In the genomic region with DNA sequence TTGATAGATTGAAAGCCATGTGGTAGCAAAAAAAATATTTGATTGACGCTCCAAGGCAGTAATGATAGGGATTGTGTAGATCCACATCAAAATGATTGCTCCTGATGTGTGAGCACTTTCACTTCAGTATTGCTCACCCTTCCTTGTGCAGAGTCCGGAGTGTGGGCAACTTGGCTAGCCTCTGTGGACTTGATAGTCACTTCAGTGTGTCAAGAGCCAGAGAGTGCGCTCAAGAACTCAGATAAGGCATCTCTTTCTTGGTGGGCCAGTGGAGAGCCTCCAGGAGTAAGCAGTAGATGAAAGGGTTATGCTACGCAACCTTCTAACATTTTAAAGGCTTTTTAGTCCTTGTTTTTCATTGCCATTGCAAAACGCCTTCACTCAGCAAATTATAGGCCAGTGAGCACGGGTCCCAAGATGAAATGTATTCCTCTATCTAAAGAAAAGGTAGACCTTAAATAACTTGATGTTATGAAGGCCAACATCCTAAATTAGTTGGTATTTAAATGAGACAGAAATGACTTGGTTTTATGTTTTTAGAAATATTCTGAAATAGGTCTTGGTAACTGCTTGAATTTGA, we compare ENCODE assay signal across 24 cellular contexts.
"Had no signal": no experiment of that assay in that cellular context is flagged by ENCODE, and none has a peak within 500 bp of the region (broad histone marks: within the 10 kb centered on the region; RNA-seq: fewer than 3 reads in every experiment).

No MANE protein-coding gene starts in this region.

- H3K27ac Mint-ChIP-seq: effector memory CD8-positive, alpha-beta T cell; naive thymus-derived CD4-positive, alpha-beta T cell; stimulated activated memory B cell treated with anti-CD40 and anti-IgM and Interleukin-4, amounts not matched to agents 10 μg/mL and 1 μg/mL and 100 μg/mL, for 72 hours had no signal

- ATAC-seq: effector memory CD8-positive, alpha-beta T cell; left cardiac atrium; naive thymus-derived CD4-positive, alpha-beta T cell; right cardiac atrium; stimulated activated memory B cell treated with anti-CD40 and anti-IgM and Interleukin-4, amounts not matched to agents 10 μg/mL and 1 μg/mL and 100 μg/mL, for 72 hours; stimulated activated naive CD8-positive, alpha-beta T cell treated with anti-CD3 and anti-CD28 coated beads, Interleukin-15, Interleukin-2, amounts not matched to agents 100 U/mL and 50 U/mL, for 24 hours had no signal

- H3K9me3 Mint-ChIP-seq: nephron; stimulated activated memory B cell treated with anti-CD40 and anti-IgM and Interleukin-4, amounts not matched to agents 10 μg/mL and 1 μg/mL and 100 μg/mL, for 72 hours had no signal

- H3K4me1 Mint-ChIP-seq: naive thymus-derived CD4-positive, alpha-beta T cell; stimulated activated memory B cell treated with anti-CD40 and anti-IgM and Interleukin-4, amounts not matched to agents 10 μg/mL and 1 μg/mL and 100 μg/mL, for 72 hours had no signal

- H3K4me3 Mint-ChIP-seq: effector memory CD8-positive, alpha-beta T cell; naive thymus-derived CD4-positive, alpha-beta T cell; nephron; stimulated activated memory B cell treated with anti-CD40 and anti-IgM and Interleukin-4, amounts not matched to agents 10 μg/mL and 1 μg/mL and 100 μg/mL, for 72 hours had no signal

- H3K36me3 Mint-ChIP-seq: naive thymus-derived CD4-positive, alpha-beta T cell; stimulated activated memory B cell treated with anti-CD40 and anti-IgM and Interleukin-4, amounts not matched to agents 10 μg/mL and 1 μg/mL and 100 μg/mL, for 72 hours had no signal

- H3K27me3 Mint-ChIP-seq: effector memory CD8-positive, alpha-beta T cell had no signal

- DNase-seq: cortex of kidney; effector memory CD8-positive, alpha-beta T cell; erythroblast; esophagus squamous epithelium; foreskin melanocyte; glutamatergic neuron; heart right ventricle; hippocampal formation; left cardiac atrium; left ventricle myocardium inferior; mammary epithelial cell; mesendoderm; midbrain; naive thymus-derived CD4-positive, alpha-beta T cell; nucleus accumbens; right cardiac atrium; spleen; stimulated activated CD4-positive, alpha-beta T cell treated with anti-CD3 and anti-CD28 coated beads, Interleukin-4, amount 100 ng/mL, for 4 hours; stimulated activated naive CD8-positive, alpha-beta T cell treated with anti-CD3 and anti-CD28 coated beads, Interleukin-15, Interleukin-2, amounts not matched to agents 100 U/mL and 50 U/mL, for 24 hours; substantia nigra; testis; tibial artery had no signal
